24 cellular contexts compared by ENCODE assay signal in the genomic region with DNA sequence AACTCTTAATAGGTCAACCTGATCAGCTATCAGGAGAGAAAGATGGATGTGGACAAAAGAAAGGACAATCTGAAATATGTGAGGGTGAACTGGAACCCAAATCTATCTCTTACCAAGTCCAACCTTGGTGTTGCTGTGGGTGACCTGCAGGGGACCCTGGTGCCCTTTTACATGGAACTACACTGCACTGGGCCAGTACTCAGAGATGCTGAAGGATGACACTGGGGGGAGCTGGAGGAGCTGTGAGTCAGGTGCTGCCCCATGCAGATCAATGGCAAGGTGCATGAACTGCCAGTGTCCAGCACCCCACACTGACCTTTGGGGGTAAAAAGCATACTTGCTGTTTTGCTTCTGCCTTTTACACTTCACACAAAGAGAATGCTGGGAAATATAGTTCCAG. TPM values are rescaled to one million over a fixed set of nuclear protein-coding genes. Genes with fewer than 3 reads are reported as not detected.
DNase-seq lines count a peak whose midpoint lies in the region; ATAC-seq, FAIRE-seq and TF ChIP-seq lines count a peak whose summit lies in the region.
"Had no signal": no experiment of that assay in that cellular context is flagged by ENCODE, and none has a peak within 500 bp of the region (broad histone marks: within the 10 kb centered on the region; RNA-seq: fewer than 3 reads in every experiment).

No MANE protein-coding gene starts in this region.

- TF ChIP-seq RAD21 in HepG2 (CRISPR knock-in tag; IDR thresholded peaks at IDR 0.05) (no peak), K562 (CRISPR knock-in tag; conservative IDR thresholded peaks at IDR 0.05 in 1 of 2, IDR thresholded peaks at IDR 0.05 in 1 of 2) (peak in 1 of 2 experiments; percentile 61; a peak in 2 of 4 replicates)

- peak; percentile 88 for ATAC-seq in HepG2
- ATAC-seq in right lobe of liver, result no peak
- peak; percentile 91 for ATAC-seq in K562
- peak; percentile 31 for ATAC-seq in stimulated activated effector memory CD8-positive, alpha-beta T cell treated with anti-CD3 and anti-CD28 coated beads, Interleukin-12 subunit alpha, Interleukin-12 subunit beta, amount 100 ng/mL, for 72 hours
- no peak for ATAC-seq in GM21723 (IDR thresholded peaks at IDR 0.05; ENCODE audit: unreplicated experiment)
- ATAC-seq: activated CD4-positive, CD25-positive, alpha-beta regulatory T cell treated with anti-CD3 and anti-CD28 coated beads, Interleukin-2, amount 50 U/mL, for 24 hours; foreskin keratinocyte; Right ventricle myocardium inferior; stimulated activated memory B cell treated with anti-CD40 and anti-IgM and Interleukin-4, amounts not matched to agents 10 μg/mL and 1 μg/mL and 100 μg/mL, for 72 hours had no signal

- CTCF ChIA-PET in HepG2 (lab: Yijun Ruan, JAX; ENCODE audit: low intra/inter-chr PET ratio, low total read pairs) (no interaction called here), K562 (lab: Yijun Ruan, JAX; ENCODE audit: low intra/inter-chr PET ratio) (no interaction called here)

- no peak overlapping the region for H3K9ac ChIP-seq in HepG2 (ENCODE audit: insufficient read depth, low read depth, low read length)
- H3K9ac ChIP-seq in K562 (ENCODE audit: insufficient read depth in 1 of 2, low read depth in 2 of 2, low read length in 2 of 2), result no peak overlapping the region
- H3K9ac ChIP-seq: KMS-11 had no signal

- no peaks in the 10 kb centered on the region for H3K4me1 Mint-ChIP-seq in stimulated activated effector memory CD8-positive, alpha-beta T cell treated with anti-CD3 and anti-CD28 coated beads, Interleukin-12 subunit alpha, Interleukin-12 subunit beta, amount 100 ng/mL, for 72 hours

- H3K36me3 Mint-ChIP-seq in stimulated activated effector memory CD8-positive, alpha-beta T cell treated with anti-CD3 and anti-CD28 coated beads, Interleukin-12 subunit alpha, Interleukin-12 subunit beta, amount 100 ng/mL, for 72 hours, result no peaks in the 10 kb centered on the region

- H3K9me3 Mint-ChIP-seq in stimulated activated effector memory CD8-positive, alpha-beta T cell treated with anti-CD3 and anti-CD28 coated beads, Interleukin-12 subunit alpha, Interleukin-12 subunit beta, amount 100 ng/mL, for 72 hours, result no peaks in the 10 kb centered on the region
- H3K9me3 Mint-ChIP-seq: natural killer cell treated with Interleukin-12 subunit alpha and Interleukin-12 subunit beta and Interleukin-15 and Interleukin-18, amount 100 ng/mL, for 72 hours had no signal

- H3K4me3 ChIP-seq in HepG2 (replicated peaks in 1 of 3; ENCODE audit: insufficient read depth in 1 of 3, low read depth in 2 of 3, low read length in 3 of 3) (no peak overlapping the region), right lobe of liver (no peak overlapping the region), K562 (no peak overlapping the region), ascending aorta (no peak overlapping the region)
- H3K4me3 ChIP-seq: adrenal gland, vagina had no signal

- DNase-seq in HepG2 (ENCODE audit: low spot score) (peak; percentile 13), right lobe of liver (no peak), M059J (ENCODE audit: low read depth) (peak; percentile 12), K562 (ENCODE audit: extremely low read depth in 1 of 4, low spot score in 3 of 4) (peak in 2 of 4 experiments; percentile 34 to 46), GM19240 (ENCODE audit: insufficient read length, low spot score) (no peak), ascending aorta (ENCODE audit: low spot score in 2 of 2) (no peak)
- DNase-seq in stimulated activated effector memory CD8-positive, alpha-beta T cell treated with anti-CD3 and anti-CD28 coated beads, Interleukin-12 subunit alpha, Interleukin-12 subunit beta, amount 100 ng/mL, for 72 hours (ENCODE audit: low spot score in 2 of 2), result no peak
- DNase-seq: activated gamma-delta T cell treated with Interleukin-2 at 50 U/mL for 16 hours; activated T-cell treated with anti-CD3 and anti-CD28 coated beads, Interleukin-2, amount 50 U/mL, for 24 hours; adrenal gland; COR-L47; effector CD4-positive, alpha-beta T cell; foreskin keratinocyte; NCI-H1092 treated with DMSO at 0.1 percent for 48 hours; NCI-H2029; NCI-H69 had no signal

- POLR2A ChIA-PET in HepG2 (lab: Yijun Ruan, JAX), result no interaction called here
- POLR2A ChIA-PET in K562 (lab: Yijun Ruan, JAX), result no interaction called here

- BruUV-seq in HepG2 (replicated peaks; lab: Mats Ljungman, UMichigan) (no TSS peak), K562 (replicated peaks; lab: Mats Ljungman, UMichigan) (no TSS peak)

- FAIRE-seq in HepG2 (lab: Jason Lieb, UNC) (no peak), K562 (lab: Jason Lieb, UNC) (no peak)
- FAIRE-seq: keratinocyte had no signal

- H3K4me2 ChIP-seq in HepG2 (ENCODE audit: low read depth, low read length) (no peak overlapping the region), K562 (ENCODE audit: insufficient read depth, low read length) (no peak overlapping the region)
- H3K4me2 ChIP-seq: KMS-11 had no signal

- no peak overlapping the region for H3K27ac Mint-ChIP-seq in stimulated activated effector memory CD8-positive, alpha-beta T cell treated with anti-CD3 and anti-CD28 coated beads, Interleukin-12 subunit alpha, Interleukin-12 subunit beta, amount 100 ng/mL, for 72 hours
- H3K27ac Mint-ChIP-seq: activated T-cell treated with anti-CD3 and anti-CD28 coated beads, Interleukin-2, amount 50 U/mL, for 24 hours; natural killer cell treated with Interleukin-12 subunit alpha and Interleukin-12 subunit beta and Interleukin-15 and Interleukin-18, amount 100 ng/mL, for 72 hours; stimulated activated memory B cell treated with anti-CD40 and anti-IgM and Interleukin-4, amounts not matched to agents 10 μg/mL and 1 μg/mL and 100 μg/mL, for 72 hours had no signal

- H3K79me2 ChIP-seq in HepG2 (ENCODE audit: insufficient read depth, low read length) (no peaks in the 10 kb centered on the region), K562 (ENCODE audit: control insufficient read depth, insufficient read depth, low read length) (no peaks in the 10 kb centered on the region)

- H4K20me1 ChIP-seq in HepG2 (ENCODE audit: insufficient read depth, low read length) (no peaks in the 10 kb centered on the region), K562 (replicated peaks; ENCODE audit: control insufficient read depth, insufficient read depth, low read length) (no peaks in the 10 kb centered on the region)

- no peaks in the 10 kb centered on the region; a peak in 1 of 5 replicates for H3K27me3 ChIP-seq in HepG2 (ENCODE audit: control insufficient read depth in 1 of 2, insufficient read depth in 2 of 2, low read length in 2 of 2)
- H3K27me3 ChIP-seq in right lobe of liver, result no peaks in the 10 kb centered on the region
- H3K27me3 ChIP-seq in K562 (ENCODE audit: control insufficient read depth in 2 of 2, insufficient read depth in 2 of 2, low read length in 2 of 2), result no peaks in the 10 kb centered on the region; a peak in 1 of 5 replicates
- H3K27me3 ChIP-seq in ascending aorta, result no peaks in the 10 kb centered on the region
- H3K27me3 ChIP-seq: adrenal gland, foreskin keratinocyte, vagina had no signal

- no peak overlapping the region for H2AFZ ChIP-seq in HepG2 (ENCODE audit: low read length)
- H2AFZ ChIP-seq in K562 (ENCODE audit: low read depth, low read length), result no peak overlapping the region

- TF ChIP-seq POLR2A in HepG2 (IDR thresholded peaks at IDR 0.05; ENCODE audit: insufficient read depth in 1 of 2, low read depth in 2 of 2, low read length in 2 of 2), result no peak
- no peak for TF ChIP-seq POLR2A in right lobe of liver (IDR thresholded peaks at IDR 0.05)
- no peak for TF ChIP-seq POLR2A in K562 (conservative IDR thresholded peaks at IDR 0.05)

- no peak for TF ChIP-seq EP300 in HepG2 (IDR thresholded peaks at IDR 0.05; ENCODE audit: low read depth in 2 of 2, low read length in 2 of 2)
- TF ChIP-seq EP300 in HepG2 (CRISPR knock-in tag; IDR thresholded peaks at IDR 0.05; ENCODE audit: borderline replicate concordance), result no peak
- TF ChIP-seq EP300 in K562 (IDR thresholded peaks at IDR 0.05; ENCODE audit: low read length), result no peak

- H3K36me3 ChIP-seq in HepG2 (replicated peaks in 1 of 2; ENCODE audit: control insufficient read depth in 1 of 2, insufficient read depth in 2 of 2, low read length in 2 of 2), result no peaks in the 10 kb centered on the region
- H3K36me3 ChIP-seq in right lobe of liver, result no peaks in the 10 kb centered on the region
- H3K36me3 ChIP-seq in K562 (ENCODE audit: control insufficient read depth, insufficient read depth, low read length), result no peaks in the 10 kb centered on the region
- H3K36me3 ChIP-seq in ascending aorta, result no peaks in the 10 kb centered on the region
- H3K36me3 ChIP-seq: adrenal gland, vagina had no signal

- no peaks in the 10 kb centered on the region for H3K9me1 ChIP-seq in K562 (ENCODE audit: control insufficient read depth, insufficient read depth, low read length)

- no peak overlapping the region for H3K4me3 Mint-ChIP-seq in stimulated activated effector memory CD8-positive, alpha-beta T cell treated with anti-CD3 and anti-CD28 coated beads, Interleukin-12 subunit alpha, Interleukin-12 subunit beta, amount 100 ng/mL, for 72 hours
- H3K4me3 Mint-ChIP-seq: activated T-cell treated with anti-CD3 and anti-CD28 coated beads, Interleukin-2, amount 50 U/mL, for 24 hours; natural killer cell treated with Interleukin-12 subunit alpha and Interleukin-12 subunit beta and Interleukin-15 and Interleukin-18, amount 100 ng/mL, for 72 hours; stimulated activated memory B cell treated with anti-CD40 and anti-IgM and Interleukin-4, amounts not matched to agents 10 μg/mL and 1 μg/mL and 100 μg/mL, for 72 hours had no signal

- TF ChIP-seq CTCF in HepG2 (CRISPR knock-in tag; IDR thresholded peaks at IDR 0.05) (no peak), right lobe of liver (IDR thresholded peaks at IDR 0.05) (no peak), K562 (IDR thresholded peaks at IDR 0.05 in 2 of 3, conservative IDR thresholded peaks at IDR 0.05 in 1 of 3; ENCODE audit: insufficient read depth in 2 of 3, low read depth in 1 of 3, low read length in 3 of 3) (peak; percentile 46 to 93 (median 69)), ascending aorta (IDR thresholded peaks at IDR 0.05) (no peak)

- intact Hi-C loops in HepG2 (cut with micrococcal nuclease; ENCODE audit: unreplicated experiment) (no loop called here), right lobe of liver (cut with DNase I) (no loop called here), K562 (cut with micrococcal nuclease) (loop anchor here (1.0 kb wide), 2 partner anchors 43 to 79 kb away; no protein-coding TSS in a partner anchor), ascending aorta (cut with DNase I) (no loop called here)

- H3K27ac ChIP-seq in HepG2 (ENCODE audit: extremely low read length, insufficient read depth, low read length) (no peak overlapping the region), right lobe of liver (no peak overlapping the region), K562 (ENCODE audit: extremely low read depth, low read depth, low read length) (no peak overlapping the region), ascending aorta (no peak overlapping the region)
- H3K27ac ChIP-seq: adrenal gland, foreskin keratinocyte, KMS-11, vagina had no signal

- in situ Hi-C loops in HepG2 (cut with HindIII; ENCODE audit: extremely low pct_ligation_motif_present, low pct_unique_long_range_greater_than_20kb), result no loop called here
- in situ Hi-C loops in K562 (cut with MboI), result no loop called here

- no peaks in the 10 kb centered on the region for H3K9me3 ChIP-seq in HepG2 (ENCODE audit: low read length)
- H3K9me3 ChIP-seq in right lobe of liver, result no peaks in the 10 kb centered on the region
- H3K9me3 ChIP-seq in K562 (replicated peaks; ENCODE audit: control insufficient read depth, insufficient read depth, low read depth, low read length), result no peaks in the 10 kb centered on the region
- H3K9me3 ChIP-seq in ascending aorta, result no peaks in the 10 kb centered on the region
- H3K9me3 ChIP-seq: adrenal gland, vagina had no signal

- H3K4me1 ChIP-seq in HepG2 (ENCODE audit: insufficient read depth, low read length) (peaks cover 7% of the 10 kb centered on the region; the same call in 1 of the 2 replicates), right lobe of liver (no peaks in the 10 kb centered on the region), K562 (replicated peaks in 1 of 2; ENCODE audit: control insufficient read depth in 2 of 2, insufficient read depth in 2 of 2, low read length in 2 of 2) (no peaks in the 10 kb centered on the region), ascending aorta (no peaks in the 10 kb centered on the region)
- H3K4me1 ChIP-seq: adrenal gland, foreskin keratinocyte, vagina had no signal

RNA-seq across cellular contexts. Expression of a gene that starts 55.6 kb away (rescaled TPM):
- total RNA-seq in HepG2 (2016; rRNA removed; fragmentation: Illumina TruSeq; extraction: Trizol) (33.3 and 50.5 TPM in 2 replicates), right lobe of liver (10 to 100 TPM; 21.5 to 33.4 (median 27.7) TPM), K562 (2014; rRNA removed) (26.5 and 27.0 TPM in 2 replicates), K562 (2014; rRNA removed; fragmentation: Illumina TruSeq; extraction: Trizol) (36.0 and 36.4 TPM in 2 replicates), K562 (2015; rRNA removed; fragmentation: Illumina TruSeq; extraction: Trizol) (36.6 and 38.1 TPM in 2 replicates), K562 (2021) (25.6 and 28.9 TPM in 2 replicates), ascending aorta (43.3 TPM)
- 28.9 and 36.1 TPM in 2 replicates for total RNA-seq in HepG2 (2016; cell fraction: cytosol; rRNA removed; fragmentation: Illumina TruSeq; extraction: Trizol; ENCODE audit: low read depth)
- total RNA-seq in HepG2 (2016; cell fraction: insoluble cytoplasmic fraction; rRNA removed; fragmentation: Illumina TruSeq; extraction: Trizol), result 34.4 and 49.1 TPM in 2 replicates
- total RNA-seq in HepG2 (2016; cell fraction: membrane; rRNA removed; fragmentation: Illumina TruSeq; extraction: Trizol), result 27.1 and 27.6 TPM in 2 replicates
- total RNA-seq in HepG2 (2016; cell fraction: nucleus; rRNA removed; fragmentation: Illumina TruSeq; extraction: Trizol), result 56.8 and 57.7 TPM in 2 replicates
- polyA plus RNA-seq in HepG2 (2011; rRNA removed) (15.4 and 19.2 TPM in 2 replicates), K562 (2011; rRNA removed) (28.0 and 31.8 TPM in 2 replicates), K562 (2014; fragmentation: Illumina TruSeq; extraction: Trizol) (21.8 and 24.2 TPM in 2 replicates), K562 (2014; fragmentation: Nextera tagmentation; extraction: Ambion mirVana) (1 to 10 TPM; 2.9 to 5.1 TPM), K562 (2014; rRNA removed) (13.5 and 19.8 TPM in 2 replicates)
- 12.9 and 15.0 TPM in 2 replicates for polyA plus RNA-seq in HepG2 (2011; cell fraction: cytosol; rRNA removed)
- 10.9 and 12.9 TPM in 2 replicates for polyA plus RNA-seq in HepG2 (2011; cell fraction: nucleus; rRNA removed)
- 17.7 and 18.8 TPM in 2 replicates for polyA plus RNA-seq in HepG2 (2012)
- 0.88 and 1.2 TPM in 2 replicates for polyA plus RNA-seq in HepG2 (2016; cell fraction: cytosol; fragmentation: Illumina TruSeq; extraction: Trizol; ENCODE audit: low read depth)
- polyA plus RNA-seq in HepG2 (2016; cell fraction: insoluble cytoplasmic fraction; fragmentation: Illumina TruSeq; extraction: Trizol; ENCODE audit: low read depth), result 17.3 and 19.4 TPM in 2 replicates
- 4.4 and 4.8 TPM in 2 replicates for polyA plus RNA-seq in HepG2 (2016; cell fraction: membrane; fragmentation: Illumina TruSeq; extraction: Trizol; ENCODE audit: low read depth)
- 13.6 and 14.4 TPM in 2 replicates for polyA plus RNA-seq in HepG2 (2016; cell fraction: nucleus; fragmentation: Illumina TruSeq; extraction: Trizol; ENCODE audit: insufficient read depth, low read depth)
- 11.9 and 39.7 TPM in 2 replicates for polyA minus RNA-seq in HepG2 (2011; rRNA and poly(A)+ RNA removed; ENCODE audit: low replicate concordance)
- 27.3 and 30.9 TPM in 2 replicates for polyA minus RNA-seq in HepG2 (2011; cell fraction: cytosol; rRNA and poly(A)+ RNA removed)
- polyA minus RNA-seq in HepG2 (2011; cell fraction: nucleus; rRNA and poly(A)+ RNA removed), result 86.3 and 98.5 TPM in 2 replicates
- 35.8 and 59.1 TPM in 2 replicates for total RNA-seq in M059J (2014; rRNA removed; shearing (Covaris generic))
- total RNA-seq in K562 (2011; cell fraction: chromatin; rRNA removed; ENCODE audit: low replicate concordance), result 37.2 and 85.0 TPM in 2 replicates
- 19.2 and 21.7 TPM in 2 replicates for total RNA-seq in K562 (2011; cell fraction: nucleolus; rRNA removed)
- 36.4 and 46.8 TPM in 2 replicates for total RNA-seq in K562 (2011; cell fraction: nucleoplasm; rRNA removed)
- polyA plus RNA-seq in K562 (2011; cell fraction: cytosol; rRNA removed), result 16.9 and 21.2 TPM in 2 replicates
- polyA plus RNA-seq in K562 (2011; cell fraction: nucleus; rRNA removed), result 15.1 and 18.6 TPM in 2 replicates
- polyA plus RNA-seq in K562 (2012), result 15.9 and 23.7 TPM in 2 replicates
- polyA minus RNA-seq in K562 (2011; rRNA and poly(A)+ RNA removed), result 68.1 and 87.9 TPM in 2 replicates
- 33.6 and 38.9 TPM in 2 replicates for polyA minus RNA-seq in K562 (2011; cell fraction: cytosol; rRNA and poly(A)+ RNA removed)
- 35.9 and 61.5 TPM in 2 replicates for polyA minus RNA-seq in K562 (2011; cell fraction: nucleus; rRNA and poly(A)+ RNA removed)

Comparison
In these comparisons a context has a peak if more than half of its experiments do, and no peak if none do; other contexts are left out.
1. ATAC-seq: peak in HepG2 (single experiment), K562 (single experiment) and stimulated activated effector memory CD8-positive, alpha-beta T cell treated with anti-CD3 and anti-CD28 coated beads, Interleukin-12 subunit alpha, Interleukin-12 subunit beta, amount 100 ng/mL, for 72 hours (single experiment); none in right lobe of liver (0 of 4) and GM21723 (single experiment).
2. DNase-seq: peak in HepG2 (single experiment) and M059J (single experiment); none in right lobe of liver (0 of 3), stimulated activated effector memory CD8-positive, alpha-beta T cell treated with anti-CD3 and anti-CD28 coated beads, Interleukin-12 subunit alpha, Interleukin-12 subunit beta, amount 100 ng/mL, for 72 hours (0 of 2), GM19240 (single experiment) and ascending aorta (0 of 2).
3. CTCF ChIP-seq: peak in K562 (3 of 3); none in HepG2 (single experiment), right lobe of liver (0 of 4) and ascending aorta (0 of 3).